In genomic region chr7:72751378-72751777, GRCh38 we compare ENCODE assay signal across 18 cellular contexts.
"Had no signal": no experiment of that assay in that cellular context is flagged by ENCODE, and none has a peak within 500 bp of the region (broad histone marks: within the 10 kb centered on the region; RNA-seq: fewer than 3 reads in every experiment).

No MANE protein-coding gene starts in this region.

- H3K9me3 ChIP-seq: esophagus squamous epithelium, gastrocnemius medialis, left lung, lower lobe of right lung had no signal

- H3K4me1 ChIP-seq: esophagus squamous epithelium, gastrocnemius medialis, heart right ventricle, left lung, lower lobe of right lung had no signal

- ATAC-seq: esophagus mucosa; gastrocnemius medialis; heart right ventricle; left cardiac atrium; left lung; left ventricle myocardium superior; lower lobe of right lung; naive thymus-derived CD4-positive, alpha-beta T cell had no signal

- H3K4me3 Mint-ChIP-seq: naive thymus-derived CD4-positive, alpha-beta T cell had no signal

- H3K27ac ChIP-seq: coronary artery, dorsolateral prefrontal cortex, epithelial cell of prostate, esophagus squamous epithelium, gastrocnemius medialis, heart right ventricle, left lung, lower lobe of right lung had no signal

- H3K27me3 ChIP-seq: dorsolateral prefrontal cortex, esophagus squamous epithelium, gastrocnemius medialis, heart right ventricle, left lung had no signal

- H3K27me3 Mint-ChIP-seq: naive thymus-derived CD4-positive, alpha-beta T cell had no signal

- H3K4me3 ChIP-seq: coronary artery, dorsolateral prefrontal cortex, esophagus squamous epithelium, gastrocnemius medialis, heart right ventricle, left lung, lower lobe of right lung had no signal

- DNase-seq: dorsolateral prefrontal cortex; effector CD4-positive, alpha-beta T cell; effector memory CD4-positive, alpha-beta T cell; esophagus squamous epithelium; foreskin fibroblast; foreskin melanocyte; gastrocnemius medialis; heart right ventricle; hippocampal formation; left cardiac atrium; left lung; left ventricle myocardium superior; lower lobe of right lung; midbrain; naive thymus-derived CD4-positive, alpha-beta T cell had no signal

- H3K36me3 ChIP-seq: esophagus squamous epithelium, gastrocnemius medialis, left lung, lower lobe of right lung had no signal
